Comparison of ENCODE assay signal across 14 cellular contexts in the genomic region with DNA sequence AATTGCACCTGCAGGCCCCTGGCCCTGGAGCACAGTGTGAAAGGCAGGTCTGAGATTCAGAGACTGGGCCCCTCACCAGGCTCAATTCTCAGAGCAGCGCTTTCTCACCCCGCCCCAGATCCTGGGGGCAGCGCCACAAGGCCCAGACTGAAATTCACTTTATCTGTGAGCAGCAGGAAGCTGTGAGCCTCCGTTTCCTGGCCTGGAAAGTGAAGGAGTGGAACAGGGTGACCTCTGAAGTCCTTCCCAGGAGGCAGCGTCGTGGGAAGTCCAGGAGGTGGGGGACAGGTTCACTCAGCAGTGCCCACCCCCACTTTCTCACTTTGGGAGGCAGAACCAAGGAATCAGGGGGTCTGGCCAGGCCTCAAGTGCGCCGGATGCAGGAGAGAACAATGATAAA.
"Had no signal": no experiment of that assay in that cellular context is flagged by ENCODE, and none has a peak within 500 bp of the region (broad histone marks: within the 10 kb centered on the region; RNA-seq: fewer than 3 reads in every experiment).

No MANE protein-coding gene starts in this region.

- H3K27ac Mint-ChIP-seq: activated CD4-positive, alpha-beta T cell treated with anti-CD3 and anti-CD28 coated beads for 36 hours; activated CD8-positive, alpha-beta T cell treated with anti-CD3 and anti-CD28 coated beads for 36 hours; activated naive CD8-positive, alpha-beta T cell treated with anti-CD3 and anti-CD28 coated beads for 36 hours had no signal

- H3K9me3 ChIP-seq: mucosa of descending colon, thyroid gland had no signal

- H3K4me1 Mint-ChIP-seq: activated CD4-positive, alpha-beta T cell treated with anti-CD3 and anti-CD28 coated beads for 36 hours; activated naive CD8-positive, alpha-beta T cell treated with anti-CD3 and anti-CD28 coated beads for 36 hours; naive thymus-derived CD8-positive, alpha-beta T cell had no signal

- H3K27me3 Mint-ChIP-seq: activated naive CD8-positive, alpha-beta T cell treated with anti-CD3 and anti-CD28 coated beads for 36 hours had no signal

- FAIRE-seq: endometrium had no signal

- DNase-seq: activated CD4-positive, alpha-beta T cell treated with anti-CD3 and anti-CD28 coated beads for 36 hours; activated CD8-positive, alpha-beta T cell treated with anti-CD3 and anti-CD28 coated beads for 36 hours; activated naive CD8-positive, alpha-beta T cell treated with anti-CD3 and anti-CD28 coated beads for 36 hours; activated T-cell treated with anti-CD3 and anti-CD28 coated beads for 4 hours; hypothalamus; occipital lobe; T1000; thyroid gland; WERI-Rb-1 had no signal

- H3K27me3 ChIP-seq: esophagus muscularis mucosa, stomach, thyroid gland had no signal

- H3K4me1 ChIP-seq: stomach, thyroid gland had no signal

- ATAC-seq: activated CD4-positive, alpha-beta T cell treated with anti-CD3 and anti-CD28 coated beads for 36 hours; activated CD8-positive, alpha-beta T cell treated with anti-CD3 and anti-CD28 coated beads for 36 hours; mucosa of descending colon; naive thymus-derived CD8-positive, alpha-beta T cell had no signal

- H3K4me3 Mint-ChIP-seq: activated CD4-positive, alpha-beta T cell treated with anti-CD3 and anti-CD28 coated beads for 36 hours; activated CD8-positive, alpha-beta T cell treated with anti-CD3 and anti-CD28 coated beads for 36 hours; activated naive CD8-positive, alpha-beta T cell treated with anti-CD3 and anti-CD28 coated beads for 36 hours; naive thymus-derived CD8-positive, alpha-beta T cell had no signal

- H3K27ac ChIP-seq: esophagus muscularis mucosa, stomach, thyroid gland, WERI-Rb-1 had no signal

- H3K4me3 ChIP-seq: esophagus muscularis mucosa, mucosa of descending colon, stomach, thyroid gland had no signal

- H3K36me3 ChIP-seq: esophagus muscularis mucosa, stomach, thyroid gland, WERI-Rb-1 had no signal
